8 cellular contexts compared by ENCODE assay signal in the genomic region with DNA sequence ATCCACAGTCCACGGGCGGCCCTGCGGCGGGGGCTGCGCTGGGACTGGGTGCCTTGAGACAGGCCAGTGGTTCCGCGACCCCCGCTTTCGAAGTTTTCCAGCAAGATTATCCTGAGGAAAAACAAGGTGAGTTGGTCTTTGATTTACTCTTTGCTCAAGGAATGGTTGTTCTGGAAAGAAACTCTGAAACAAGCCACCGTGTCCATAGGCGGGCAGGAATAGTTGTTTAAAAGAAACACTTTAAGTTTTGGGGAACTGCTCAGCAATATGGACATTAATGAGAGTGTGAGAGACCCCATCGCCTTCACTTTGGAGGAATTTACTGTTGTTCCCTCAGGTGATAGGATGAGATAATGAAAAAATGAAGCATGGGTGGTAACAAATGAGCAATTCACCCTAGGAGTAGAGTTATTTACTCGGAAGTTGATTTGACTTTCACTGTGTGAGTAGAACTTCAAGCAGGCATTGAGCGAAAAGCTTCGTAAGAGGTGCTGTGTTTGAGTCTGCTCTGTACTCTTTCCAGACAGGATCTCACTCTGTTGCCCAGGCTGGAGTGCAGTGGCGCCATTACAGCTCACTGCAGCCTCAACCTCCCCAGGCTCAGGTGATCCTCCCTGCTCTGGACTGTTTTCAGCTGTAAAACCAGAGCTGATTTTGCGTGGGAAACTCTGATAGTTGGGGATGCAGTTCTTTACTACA.
A peak's percentile ranks its signal among the peaks of the same experiment; 100 is the strongest.
DNase-seq lines count a peak whose midpoint lies in the region; ATAC-seq and TF ChIP-seq lines count a peak whose summit lies in the region.

No MANE protein-coding gene starts in this region.

- H3K9me3 ChIP-seq in SK-N-MC (ENCODE audit: low read depth, low read length) (no peaks in the 10 kb centered on the region), iPS DF 6.9 (ENCODE audit: control insufficient read depth, insufficient read depth, low read length) (no peaks in the 10 kb centered on the region)

- DNase-seq in SK-N-MC (ENCODE audit: low read depth, low spot score) (no peak), iPS DF 6.9 (ENCODE audit: low read depth, low spot score) (no peak), retina (peak; percentile 31), GM10266 (ENCODE audit: extremely low spot score) (no peak), NOMO-1 (lab: John Stamatoyannopoulos, UW; ENCODE audit: unreplicated experiment in 2 of 2) (no peak), dedifferentiated amniotic fluid mesenchymal stem cell (ENCODE audit: extremely low spot score) (no peak)

- H3K36me3 ChIP-seq in SK-N-MC (ENCODE audit: insufficient read depth, low read length) (no peaks in the 10 kb centered on the region), iPS DF 6.9 (ENCODE audit: control insufficient read depth, insufficient read depth, low read length) (no peaks in the 10 kb centered on the region)

- WGBS in iPS DF 6.9 (ENCODE audit: insufficient coverage, insufficient read length) = no CpG with 5 or more reads among the region's 17 CpGs

- ATAC-seq in GM18505 (IDR thresholded peaks at IDR 0.05; ENCODE audit: unreplicated experiment) (peak; percentile 15), HG02759 (IDR thresholded peaks at IDR 0.05; ENCODE audit: unreplicated experiment) (no peak)

- TF ChIP-seq CTCF in GM10266 (IDR thresholded peaks at IDR 0.05; ENCODE audit: control insufficient read depth, insufficient read depth, low read depth, missing control alignments) = no peak

- H3K27me3 ChIP-seq in iPS DF 6.9 (ENCODE audit: control insufficient read depth, insufficient read depth, low read length) = no peaks in the 10 kb centered on the region

- no peak for TF ChIP-seq POLR2A in GM18505 (IDR thresholded peaks at IDR 0.05; ENCODE audit: borderline replicate concordance, extremely low read depth, insufficient read depth, insufficient read length)

- no peaks in the 10 kb centered on the region for H3K4me1 ChIP-seq in iPS DF 6.9 (ENCODE audit: control insufficient read depth, insufficient read depth, low read length)

- H3K27ac ChIP-seq in SK-N-MC (no peak overlapping the region), iPS DF 6.9 (ENCODE audit: low read length) (no peak overlapping the region)

- H3K9ac ChIP-seq in SK-N-MC (ENCODE audit: insufficient read length) = no peak overlapping the region

- H3K4me3 ChIP-seq in SK-N-MC = peak overlapping the region; percentile 72
- peak overlapping the region; percentile 76; the same call in 1 of the 2 replicates for H3K4me3 ChIP-seq in iPS DF 6.9 (ENCODE audit: low read length)
